ENCODE assay signal across 13 cellular contexts in genomic region chr21:36501589-36501892, GRCh38. TPM values are rescaled to one million over a fixed set of nuclear protein-coding genes. Genes with fewer than 3 reads are reported as not detected.
DNase-seq lines count a peak whose midpoint lies in the region; ATAC-seq and TF ChIP-seq lines count a peak whose summit lies in the region.
"Had no signal": no experiment of that assay in that cellular context is flagged by ENCODE, and none has a peak within 500 bp of the region (broad histone marks: within the 10 kb centered on the region; RNA-seq: fewer than 3 reads in every experiment).

No MANE protein-coding gene starts in this region.

- peak overlapping the region; percentile 37 to 47 for H3K27ac Mint-ChIP-seq in natural killer cell
- H3K27ac Mint-ChIP-seq: CD4-positive, CD25-positive, alpha-beta regulatory T cell had no signal

- peaks cover 22 to 23% of the 10 kb centered on the region in 2 donors for H3K4me1 Mint-ChIP-seq in natural killer cell

- intact Hi-C loops in natural killer cell (cut with micrococcal nuclease), result loop anchor here (5.0 kb wide), 1 partner anchor 86 kb away; no protein-coding TSS in a partner anchor

- no peaks in the 10 kb centered on the region for H3K9me3 Mint-ChIP-seq in natural killer cell
- H3K9me3 Mint-ChIP-seq: CD4-positive, CD25-positive, alpha-beta regulatory T cell had no signal

- no peaks in the 10 kb centered on the region for H3K27me3 Mint-ChIP-seq in natural killer cell (ENCODE audit: low read depth in 2 of 2)

- H3K36me3 Mint-ChIP-seq in natural killer cell, result no peaks in the 10 kb centered on the region
- H3K36me3 Mint-ChIP-seq: CD4-positive, CD25-positive, alpha-beta regulatory T cell had no signal

- ATAC-seq in left lobe of liver (peak; percentile 68), natural killer cell (peak in 1 of 3 donors; percentile 35), GM21529 (IDR thresholded peaks at IDR 0.05; ENCODE audit: unreplicated experiment) (no peak)
- ATAC-seq: HCT116 had no signal

- no peak for TF ChIP-seq CTCF in natural killer cell (IDR thresholded peaks at IDR 0.05)

- peak; percentile 5 for DNase-seq in activated effector memory CD4-positive, alpha-beta T cell treated with anti-CD3 and anti-CD28 coated beads, Interleukin-2, amount 50 U/mL, for 16 hours
- no peak for DNase-seq in activated effector memory CD4-positive, alpha-beta T cell treated with Interleukin-2 at 50 U/mL for 16 hours
- DNase-seq in left lobe of liver (ENCODE audit: low spot score), result peak; percentile 70
- DNase-seq in natural killer cell, result no peak
- no peak for DNase-seq in DMS153 treated with DMSO at 0.1 percent for 48 hours (lab: John Stamatoyannopoulos, UW; ENCODE audit: unreplicated experiment)
- DNase-seq in HUDEP-2 (lab: John Stamatoyannopoulos, UW; ENCODE audit: unreplicated experiment in 76 of 76), result no peak
- DNase-seq in NCI-H2081 treated with DMSO at 0.1 percent for 48 hours (lab: John Stamatoyannopoulos, UW), result no peak
- DNase-seq: AML-193; CD4-positive, CD25-positive, alpha-beta regulatory T cell; GM23248 had no signal

- peak overlapping the region; percentile 42 for H3K4me3 Mint-ChIP-seq in natural killer cell
- H3K4me3 Mint-ChIP-seq: CD4-positive, CD25-positive, alpha-beta regulatory T cell had no signal

RNA-seq across cellular contexts. Expression of gene CLDN14, which starts 21.6 kb away (rescaled TPM):
- 16.4 TPM for total RNA-seq in left lobe of liver
- not detected for total RNA-seq in natural killer cell
- total RNA-seq: CD4-positive, CD25-positive, alpha-beta regulatory T cell; GM23248; HT1080 had no signal

Comparison
In these comparisons a context has a peak if more than half of its experiments do, and no peak if none do; other contexts are left out.
1. DNase-seq: peak in activated effector memory CD4-positive, alpha-beta T cell treated with anti-CD3 and anti-CD28 coated beads, Interleukin-2, amount 50 U/mL, for 16 hours (single experiment) and left lobe of liver (single experiment); none in activated effector memory CD4-positive, alpha-beta T cell treated with Interleukin-2 at 50 U/mL for 16 hours (single experiment), natural killer cell (single experiment), DMS153 treated with DMSO at 0.1 percent for 48 hours (single experiment), HUDEP-2 (0 of 76) and NCI-H2081 treated with DMSO at 0.1 percent for 48 hours (single experiment).
2. RNA of gene CLDN14, which starts 21.6 kb away (total RNA-seq): 16.4 TPM in left lobe of liver (single experiment); not detected in natural killer cell; every median in the first group is over 10 times any median in the second.